In the genomic region with DNA sequence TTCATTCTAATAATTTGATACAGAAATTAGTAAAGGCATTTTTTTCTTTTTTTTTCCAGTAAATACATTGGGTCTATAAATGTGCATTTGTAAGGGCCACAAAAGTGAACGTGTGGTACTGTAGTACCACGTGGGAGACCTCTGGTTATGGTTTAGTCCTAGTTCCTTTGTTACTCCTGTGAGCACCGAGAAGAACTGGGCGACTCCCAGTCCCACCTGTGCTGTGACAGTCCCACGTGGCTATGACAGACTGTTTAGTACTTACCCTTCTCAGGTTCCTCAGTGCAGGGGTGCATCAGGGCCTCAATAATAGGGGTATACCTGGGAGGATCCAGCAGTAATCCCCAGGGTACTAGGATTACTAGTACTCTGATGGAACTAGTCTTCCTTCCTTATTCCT, we compare ENCODE assay signal across 1 cellular context.
TF ChIP-seq lines count a peak whose summit lies in the region.

No MANE protein-coding gene starts in this region.

TF ChIP-seq in GM23338, 12 proteins besides CTCF, POLR2A, EP300 and RAD21 (continued from another document):
- TF ChIP-seq, protein P1, sequence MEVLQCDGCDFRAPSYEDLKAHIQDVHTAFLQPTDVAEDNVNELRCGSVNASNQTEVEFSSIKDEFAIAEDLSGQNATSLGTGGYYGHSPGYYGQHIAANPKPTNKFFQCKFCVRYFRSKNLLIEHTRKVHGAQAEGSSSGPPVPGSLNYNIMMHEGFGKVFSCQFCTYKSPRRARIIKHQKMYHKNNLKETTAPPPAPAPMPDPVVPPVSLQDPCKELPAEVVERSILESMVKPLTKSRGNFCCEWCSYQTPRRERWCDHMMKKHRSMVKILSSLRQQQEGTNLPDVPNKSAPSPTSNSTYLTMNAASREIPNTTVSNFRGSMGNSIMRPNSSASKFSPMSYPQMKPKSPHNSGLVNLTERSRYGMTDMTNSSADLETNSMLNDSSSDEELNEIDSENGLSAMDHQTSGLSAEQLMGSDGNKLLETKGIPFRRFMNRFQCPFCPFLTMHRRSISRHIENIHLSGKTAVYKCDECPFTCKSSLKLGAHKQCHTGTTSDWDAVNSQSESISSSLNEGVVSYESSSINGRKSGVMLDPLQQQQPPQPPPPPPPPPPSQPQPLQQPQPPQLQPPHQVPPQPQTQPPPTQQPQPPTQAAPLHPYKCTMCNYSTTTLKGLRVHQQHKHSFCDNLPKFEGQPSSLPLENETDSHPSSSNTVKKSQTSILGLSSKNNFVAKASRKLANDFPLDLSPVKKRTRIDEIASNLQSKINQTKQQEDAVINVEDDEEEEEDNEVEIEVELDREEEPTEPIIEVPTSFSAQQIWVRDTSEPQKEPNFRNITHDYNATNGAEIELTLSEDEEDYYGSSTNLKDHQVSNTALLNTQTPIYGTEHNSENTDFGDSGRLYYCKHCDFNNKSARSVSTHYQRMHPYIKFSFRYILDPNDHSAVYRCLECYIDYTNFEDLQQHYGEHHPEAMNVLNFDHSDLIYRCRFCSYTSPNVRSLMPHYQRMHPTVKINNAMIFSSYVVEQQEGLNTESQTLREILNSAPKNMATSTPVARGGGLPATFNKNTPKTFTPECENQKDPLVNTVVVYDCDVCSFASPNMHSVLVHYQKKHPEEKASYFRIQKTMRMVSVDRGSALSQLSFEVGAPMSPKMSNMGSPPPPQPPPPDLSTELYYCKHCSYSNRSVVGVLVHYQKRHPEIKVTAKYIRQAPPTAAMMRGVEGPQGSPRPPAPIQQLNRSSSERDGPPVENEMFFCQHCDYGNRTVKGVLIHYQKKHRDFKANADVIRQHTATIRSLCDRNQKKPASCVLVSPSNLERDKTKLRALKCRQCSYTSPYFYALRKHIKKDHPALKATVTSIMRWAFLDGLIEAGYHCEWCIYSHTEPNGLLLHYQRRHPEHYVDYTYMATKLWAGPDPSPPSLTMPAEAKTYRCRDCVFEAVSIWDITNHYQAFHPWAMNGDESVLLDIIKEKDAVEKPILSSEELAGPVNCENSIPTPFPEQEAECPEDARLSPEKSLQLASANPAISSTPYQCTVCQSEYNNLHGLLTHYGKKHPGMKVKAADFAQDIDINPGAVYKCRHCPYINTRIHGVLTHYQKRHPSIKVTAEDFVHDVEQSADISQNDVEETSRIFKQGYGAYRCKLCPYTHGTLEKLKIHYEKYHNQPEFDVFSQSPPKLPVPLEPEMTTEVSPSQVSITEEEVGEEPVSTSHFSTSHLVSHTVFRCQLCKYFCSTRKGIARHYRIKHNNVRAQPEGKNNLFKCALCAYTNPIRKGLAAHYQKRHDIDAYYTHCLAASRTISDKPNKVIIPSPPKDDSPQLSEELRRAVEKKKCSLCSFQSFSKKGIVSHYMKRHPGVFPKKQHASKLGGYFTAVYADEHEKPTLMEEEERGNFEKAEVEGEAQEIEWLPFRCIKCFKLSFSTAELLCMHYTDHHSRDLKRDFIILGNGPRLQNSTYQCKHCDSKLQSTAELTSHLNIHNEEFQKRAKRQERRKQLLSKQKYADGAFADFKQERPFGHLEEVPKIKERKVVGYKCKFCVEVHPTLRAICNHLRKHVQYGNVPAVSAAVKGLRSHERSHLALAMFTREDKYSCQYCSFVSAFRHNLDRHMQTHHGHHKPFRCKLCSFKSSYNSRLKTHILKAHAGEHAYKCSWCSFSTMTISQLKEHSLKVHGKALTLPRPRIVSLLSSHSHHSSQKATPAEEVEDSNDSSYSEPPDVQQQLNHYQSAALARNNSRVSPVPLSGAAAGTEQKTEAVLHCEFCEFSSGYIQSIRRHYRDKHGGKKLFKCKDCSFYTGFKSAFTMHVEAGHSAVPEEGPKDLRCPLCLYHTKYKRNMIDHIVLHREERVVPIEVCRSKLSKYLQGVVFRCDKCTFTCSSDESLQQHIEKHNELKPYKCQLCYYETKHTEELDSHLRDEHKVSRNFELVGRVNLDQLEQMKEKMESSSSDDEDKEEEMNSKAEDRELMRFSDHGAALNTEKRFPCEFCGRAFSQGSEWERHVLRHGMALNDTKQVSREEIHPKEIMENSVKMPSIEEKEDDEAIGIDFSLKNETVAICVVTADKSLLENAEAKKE (CRISPR knock-in tag; IDR thresholded peaks at IDR 0.05) = no peak
- TF ChIP-seq, protein P2, sequence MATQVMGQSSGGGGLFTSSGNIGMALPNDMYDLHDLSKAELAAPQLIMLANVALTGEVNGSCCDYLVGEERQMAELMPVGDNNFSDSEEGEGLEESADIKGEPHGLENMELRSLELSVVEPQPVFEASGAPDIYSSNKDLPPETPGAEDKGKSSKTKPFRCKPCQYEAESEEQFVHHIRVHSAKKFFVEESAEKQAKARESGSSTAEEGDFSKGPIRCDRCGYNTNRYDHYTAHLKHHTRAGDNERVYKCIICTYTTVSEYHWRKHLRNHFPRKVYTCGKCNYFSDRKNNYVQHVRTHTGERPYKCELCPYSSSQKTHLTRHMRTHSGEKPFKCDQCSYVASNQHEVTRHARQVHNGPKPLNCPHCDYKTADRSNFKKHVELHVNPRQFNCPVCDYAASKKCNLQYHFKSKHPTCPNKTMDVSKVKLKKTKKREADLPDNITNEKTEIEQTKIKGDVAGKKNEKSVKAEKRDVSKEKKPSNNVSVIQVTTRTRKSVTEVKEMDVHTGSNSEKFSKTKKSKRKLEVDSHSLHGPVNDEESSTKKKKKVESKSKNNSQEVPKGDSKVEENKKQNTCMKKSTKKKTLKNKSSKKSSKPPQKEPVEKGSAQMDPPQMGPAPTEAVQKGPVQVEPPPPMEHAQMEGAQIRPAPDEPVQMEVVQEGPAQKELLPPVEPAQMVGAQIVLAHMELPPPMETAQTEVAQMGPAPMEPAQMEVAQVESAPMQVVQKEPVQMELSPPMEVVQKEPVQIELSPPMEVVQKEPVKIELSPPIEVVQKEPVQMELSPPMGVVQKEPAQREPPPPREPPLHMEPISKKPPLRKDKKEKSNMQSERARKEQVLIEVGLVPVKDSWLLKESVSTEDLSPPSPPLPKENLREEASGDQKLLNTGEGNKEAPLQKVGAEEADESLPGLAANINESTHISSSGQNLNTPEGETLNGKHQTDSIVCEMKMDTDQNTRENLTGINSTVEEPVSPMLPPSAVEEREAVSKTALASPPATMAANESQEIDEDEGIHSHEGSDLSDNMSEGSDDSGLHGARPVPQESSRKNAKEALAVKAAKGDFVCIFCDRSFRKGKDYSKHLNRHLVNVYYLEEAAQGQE (IDR thresholded peaks at IDR 0.05; ENCODE audit: unreplicated experiment) = no peak
- TF ChIP-seq POLR2AphosphoS5 (IDR thresholded peaks at IDR 0.05; ENCODE audit: low read depth) = no peak
